Comparison of ENCODE assay signal across 1 cellular context in genomic region chr7:77703220-77703472, GRCh38.
TF ChIP-seq lines count a peak whose summit lies in the region.

No MANE protein-coding gene starts in this region.

TF ChIP-seq in HepG2, 621 proteins besides CTCF, POLR2A, EP300 and RAD21:
- no peak for TF ChIP-seq ZNF3 (CRISPR knock-in tag; IDR thresholded peaks at IDR 0.05)
- TF ChIP-seq, protein P1, sequence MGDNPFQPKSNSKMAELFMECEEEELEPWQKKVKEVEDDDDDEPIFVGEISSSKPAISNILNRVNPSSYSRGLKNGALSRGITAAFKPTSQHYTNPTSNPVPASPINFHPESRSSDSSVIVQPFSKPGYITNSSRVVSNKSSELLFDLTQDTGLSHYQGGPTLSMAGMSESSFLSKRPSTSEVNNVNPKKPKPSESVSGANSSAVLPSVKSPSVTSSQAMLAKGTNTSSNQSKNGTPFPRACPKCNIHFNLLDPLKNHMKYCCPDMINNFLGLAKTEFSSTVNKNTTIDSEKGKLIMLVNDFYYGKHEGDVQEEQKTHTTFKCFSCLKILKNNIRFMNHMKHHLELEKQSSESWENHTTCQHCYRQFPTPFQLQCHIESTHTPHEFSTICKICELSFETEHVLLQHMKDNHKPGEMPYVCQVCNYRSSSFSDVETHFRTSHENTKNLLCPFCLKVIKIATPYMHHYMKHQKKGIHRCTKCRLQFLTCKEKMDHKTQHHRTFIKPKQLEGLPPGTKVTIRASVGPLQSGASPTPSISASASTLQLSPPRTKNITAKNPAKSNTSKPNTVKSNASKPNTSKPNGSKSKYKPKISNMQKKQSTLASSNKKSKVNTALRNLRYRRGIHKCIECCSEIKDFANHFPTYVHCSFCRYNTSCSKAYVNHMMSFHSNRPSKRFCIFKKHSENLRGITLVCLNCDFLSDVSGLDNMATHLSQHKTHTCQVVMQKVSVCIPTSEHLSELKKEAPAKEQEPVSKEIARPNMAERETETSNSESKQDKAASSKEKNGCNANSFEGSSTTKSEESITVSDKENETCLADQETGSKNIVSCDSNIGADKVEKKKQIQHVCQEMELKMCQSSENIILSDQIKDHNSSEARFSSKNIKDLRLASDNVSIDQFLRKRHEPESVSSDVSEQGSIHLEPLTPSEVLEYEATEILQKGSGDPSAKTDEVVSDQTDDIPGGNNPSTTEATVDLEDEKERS (CRISPR knock-in tag; IDR thresholded peaks at IDR 0.05), result no peak
- no peak for TF ChIP-seq GATAD1 (CRISPR knock-in tag; IDR thresholded peaks at IDR 0.05)
- TF ChIP-seq CBFB (CRISPR knock-in tag; IDR thresholded peaks at IDR 0.05), result no peak
- TF ChIP-seq ZNF24 (IDR thresholded peaks at IDR 0.05), result no peak
- TF ChIP-seq, protein P2, sequence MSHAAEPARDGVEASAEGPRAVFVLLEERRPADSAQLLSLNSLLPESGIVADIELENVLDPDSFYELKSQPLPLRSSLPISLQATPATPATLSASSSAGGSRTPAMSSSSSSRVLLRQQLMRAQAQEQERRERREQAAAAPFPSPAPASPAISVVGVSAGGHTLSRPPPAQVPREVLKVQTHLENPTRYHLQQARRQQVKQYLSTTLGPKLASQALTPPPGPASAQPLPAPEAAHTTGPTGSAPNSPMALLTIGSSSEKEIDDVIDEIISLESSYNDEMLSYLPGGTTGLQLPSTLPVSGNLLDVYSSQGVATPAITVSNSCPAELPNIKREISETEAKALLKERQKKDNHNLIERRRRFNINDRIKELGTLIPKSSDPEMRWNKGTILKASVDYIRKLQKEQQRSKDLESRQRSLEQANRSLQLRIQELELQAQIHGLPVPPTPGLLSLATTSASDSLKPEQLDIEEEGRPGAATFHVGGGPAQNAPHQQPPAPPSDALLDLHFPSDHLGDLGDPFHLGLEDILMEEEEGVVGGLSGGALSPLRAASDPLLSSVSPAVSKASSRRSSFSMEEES (CRISPR knock-in tag; IDR thresholded peaks at IDR 0.05), result no peak
- TF ChIP-seq, protein P3, sequence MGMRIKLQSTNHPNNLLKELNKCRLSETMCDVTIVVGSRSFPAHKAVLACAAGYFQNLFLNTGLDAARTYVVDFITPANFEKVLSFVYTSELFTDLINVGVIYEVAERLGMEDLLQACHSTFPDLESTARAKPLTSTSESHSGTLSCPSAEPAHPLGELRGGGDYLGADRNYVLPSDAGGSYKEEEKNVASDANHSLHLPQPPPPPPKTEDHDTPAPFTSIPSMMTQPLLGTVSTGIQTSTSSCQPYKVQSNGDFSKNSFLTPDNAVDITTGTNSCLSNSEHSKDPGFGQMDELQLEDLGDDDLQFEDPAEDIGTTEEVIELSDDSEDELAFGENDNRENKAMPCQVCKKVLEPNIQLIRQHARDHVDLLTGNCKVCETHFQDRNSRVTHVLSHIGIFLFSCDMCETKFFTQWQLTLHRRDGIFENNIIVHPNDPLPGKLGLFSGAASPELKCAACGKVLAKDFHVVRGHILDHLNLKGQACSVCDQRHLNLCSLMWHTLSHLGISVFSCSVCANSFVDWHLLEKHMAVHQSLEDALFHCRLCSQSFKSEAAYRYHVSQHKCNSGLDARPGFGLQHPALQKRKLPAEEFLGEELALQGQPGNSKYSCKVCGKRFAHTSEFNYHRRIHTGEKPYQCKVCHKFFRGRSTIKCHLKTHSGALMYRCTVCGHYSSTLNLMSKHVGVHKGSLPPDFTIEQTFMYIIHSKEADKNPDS (CRISPR knock-in tag; IDR thresholded peaks at IDR 0.05), result no peak
- TF ChIP-seq, protein P4, sequence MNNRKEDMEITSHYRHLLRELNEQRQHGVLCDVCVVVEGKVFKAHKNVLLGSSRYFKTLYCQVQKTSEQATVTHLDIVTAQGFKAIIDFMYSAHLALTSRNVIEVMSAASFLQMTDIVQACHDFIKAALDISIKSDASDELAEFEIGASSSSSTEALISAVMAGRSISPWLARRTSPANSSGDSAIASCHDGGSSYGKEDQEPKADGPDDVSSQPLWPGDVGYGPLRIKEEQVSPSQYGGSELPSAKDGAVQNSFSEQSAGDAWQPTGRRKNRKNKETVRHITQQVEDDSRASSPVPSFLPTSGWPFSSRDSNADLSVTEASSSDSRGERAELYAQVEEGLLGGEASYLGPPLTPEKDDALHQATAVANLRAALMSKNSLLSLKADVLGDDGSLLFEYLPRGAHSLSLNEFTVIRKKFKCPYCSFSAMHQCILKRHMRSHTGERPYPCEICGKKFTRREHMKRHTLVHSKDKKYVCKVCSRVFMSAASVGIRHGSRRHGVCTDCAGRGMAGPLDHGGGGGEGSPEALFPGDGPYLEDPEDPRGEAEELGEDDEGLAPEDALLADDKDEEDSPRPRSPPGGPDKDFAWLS (CRISPR knock-in tag; IDR thresholded peaks at IDR 0.05; ENCODE audit: borderline replicate concordance), result no peak
- no peak for TF ChIP-seq ZFP36L1 (CRISPR knock-in tag; IDR thresholded peaks at IDR 0.05)
- TF ChIP-seq DPF2 (CRISPR knock-in tag; IDR thresholded peaks at IDR 0.05; ENCODE audit: borderline replicate concordance, low read depth), result no peak
TF ChIP-seq in HepG2: peak in this region for 0.
